25 cellular contexts compared by ENCODE assay signal in genomic region chr15:81828135-81828534, GRCh38.
"Had no signal": no experiment of that assay in that cellular context is flagged by ENCODE, and none has a peak within 500 bp of the region (broad histone marks: within the 10 kb centered on the region; RNA-seq: fewer than 3 reads in every experiment).

No MANE protein-coding gene starts in this region.

- H3K36me3 ChIP-seq: esophagus squamous epithelium, gastrocnemius medialis, heart right ventricle, left lung, lower lobe of right lung had no signal

- H3K27me3 ChIP-seq: esophagus squamous epithelium, gastrocnemius medialis, heart right ventricle, left lung had no signal

- FAIRE-seq: colon, endothelial cell of umbilical vein, islet of Langerhans, keratinocyte had no signal

- H3K4me3 ChIP-seq: coronary artery, dorsolateral prefrontal cortex, esophagus squamous epithelium, gastrocnemius medialis, heart right ventricle, left lung, lower lobe of right lung, mucosa of descending colon had no signal

- H3K9me3 ChIP-seq: esophagus squamous epithelium, gastrocnemius medialis, left lung, lower lobe of right lung, mucosa of descending colon had no signal

- H3K4me3 Mint-ChIP-seq: mesothelial cell of epicardium, naive B cell had no signal

- H3K27ac ChIP-seq: coronary artery, dorsolateral prefrontal cortex, esophagus squamous epithelium, gastrocnemius medialis, heart right ventricle, left lung, lower lobe of right lung had no signal

- H3K4me1 Mint-ChIP-seq: mesothelial cell of epicardium had no signal

- H3K27ac Mint-ChIP-seq: mesothelial cell of epicardium, naive B cell had no signal

- ATAC-seq: gastrocnemius medialis, heart right ventricle, left cardiac atrium, left lung, left ventricle myocardium superior, lower lobe of right lung, mucosa of descending colon had no signal

- H3K4me1 ChIP-seq: esophagus squamous epithelium, gastrocnemius medialis, heart right ventricle, left lung, lower lobe of right lung had no signal

- DNase-seq: dermis blood vessel endothelial cell; dorsolateral prefrontal cortex; effector CD4-positive, alpha-beta T cell; effector memory CD4-positive, alpha-beta T cell; esophagus squamous epithelium; foreskin fibroblast; foreskin melanocyte; gastrocnemius medialis; glutamatergic neuron; head of caudate nucleus; heart right ventricle; hippocampal formation; left cardiac atrium; left lung; left ventricle myocardium superior; lower lobe of right lung; mesenchymal stem cell; mucosa of descending colon; naive B cell had no signal
